In the genomic region with DNA sequence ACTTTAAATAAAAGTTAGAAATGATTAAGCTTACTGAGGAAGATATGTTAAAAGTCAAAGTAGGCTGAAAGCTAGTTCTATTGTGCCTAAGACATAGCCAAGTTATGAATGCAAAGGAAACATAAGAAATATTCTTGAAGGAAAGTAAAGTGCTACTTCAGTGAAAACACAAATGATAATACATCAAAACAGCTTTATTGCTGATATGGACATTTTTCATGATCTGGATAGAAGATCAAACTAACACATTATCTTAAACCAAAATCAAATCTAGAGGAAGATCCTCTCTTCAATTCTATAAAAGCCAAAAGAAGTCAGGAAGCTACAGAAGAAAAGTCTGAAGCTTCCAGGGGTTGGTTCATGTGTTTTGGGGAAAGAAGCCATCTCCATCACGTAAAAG, we compare ENCODE assay signal across 30 cellular contexts.
"Had no signal": no experiment of that assay in that cellular context is flagged by ENCODE, and none has a peak within 500 bp of the region (broad histone marks: within the 10 kb centered on the region; RNA-seq: fewer than 3 reads in every experiment).

No MANE protein-coding gene starts in this region.

- ATAC-seq: left colon; left lung; lower lobe of right lung; natural killer cell; sciatic nerve; stimulated activated naive B cell treated with anti-CD40 and anti-IgM and Interleukin-4, amounts not matched to agents 10 μg/mL and 1 μg/mL and 100 μg/mL, for 72 hours; upper lobe of right lung had no signal

- DNase-seq: hypothalamus; immature natural killer cell; kidney; left colon; left lung; lower lobe of right lung; mammary epithelial cell; mesenchymal stem cell; naive B cell; natural killer cell; nephron progenitor cell; occipital lobe; stimulated activated CD4-positive, alpha-beta T cell treated with anti-CD3 and anti-CD28 coated beads, Interleukin-12 subunit alpha, Interleukin-12 subunit beta, amount 100 ng/mL, for 4 hours; stimulated activated CD4-positive, alpha-beta T cell treated with anti-CD3 and anti-CD28 coated beads, Interleukin-15, amount 100 ng/mL, for 24 hours; stimulated activated CD4-positive, alpha-beta T cell treated with anti-CD3 and anti-CD28 coated beads, Interleukin-2, amount 100 ng/mL, for 24 hours; stimulated activated CD4-positive, alpha-beta T cell treated with anti-CD3 and anti-CD28 coated beads, Interleukin-4, amount 100 ng/mL, for 1 hour; stimulated activated naive B cell treated with anti-CD40 and anti-IgM and Interleukin-4, amounts not matched to agents 10 μg/mL and 1 μg/mL and 100 μg/mL, for 72 hours; tibial artery; trophoblast cell; upper lobe of right lung had no signal

- H3K4me1 ChIP-seq: left lung, lower lobe of right lung, neural progenitor cell, parathyroid adenoma, right atrium auricular region, suprapubic skin, tibial artery, upper lobe of right lung had no signal

- H3K27ac ChIP-seq: left lung, lower lobe of right lung, neural progenitor cell, neutrophil, parathyroid adenoma, right atrium auricular region, skin epidermis, suprapubic skin, thoracic aorta, tibial artery, upper lobe of right lung had no signal

- H3K27me3 Mint-ChIP-seq: naive B cell; stimulated activated naive B cell treated with anti-CD40 and anti-IgM and Interleukin-4, amounts not matched to agents 10 μg/mL and 1 μg/mL and 100 μg/mL, for 72 hours; stimulated activated naive CD8-positive, alpha-beta T cell treated with anti-CD3 and anti-CD28 coated beads, Interleukin-15, Interleukin-2, amounts not matched to agents 100 ng/mL and 50 ng/mL, for 24 hours had no signal

- H3K27me3 ChIP-seq: left lung, neural progenitor cell, neutrophil, right atrium auricular region, suprapubic skin, tibial artery, upper lobe of right lung had no signal

- H3K36me3 Mint-ChIP-seq: immature natural killer cell; mesothelial cell of epicardium; naive B cell; neural progenitor cell; stimulated activated naive B cell treated with anti-CD40 and anti-IgM and Interleukin-4, amounts not matched to agents 10 μg/mL and 1 μg/mL and 100 μg/mL, for 72 hours had no signal

- H3K27ac Mint-ChIP-seq: immature natural killer cell; mesothelial cell of epicardium; naive B cell; natural killer cell; nephron progenitor cell; neural progenitor cell; stimulated activated naive B cell treated with anti-CD40 and anti-IgM and Interleukin-4, amounts not matched to agents 10 μg/mL and 1 μg/mL and 100 μg/mL, for 72 hours; stimulated activated naive CD8-positive, alpha-beta T cell treated with anti-CD3 and anti-CD28 coated beads, Interleukin-15, Interleukin-2, amounts not matched to agents 100 ng/mL and 50 ng/mL, for 24 hours had no signal

- H3K36me3 ChIP-seq: left lung, lower lobe of right lung, neural progenitor cell, neutrophil, right atrium auricular region, suprapubic skin, thoracic aorta, tibial artery, upper lobe of right lung had no signal

- H2AFZ ChIP-seq: neural progenitor cell, parathyroid adenoma had no signal

- H3K9ac ChIP-seq: neural progenitor cell, parathyroid adenoma had no signal

- H3K4me1 Mint-ChIP-seq: immature natural killer cell, mesothelial cell of epicardium, natural killer cell, nephron progenitor cell, neural progenitor cell had no signal

- H3K9me3 Mint-ChIP-seq: naive B cell; nephron progenitor cell; neural progenitor cell; stimulated activated naive B cell treated with anti-CD40 and anti-IgM and Interleukin-4, amounts not matched to agents 10 μg/mL and 1 μg/mL and 100 μg/mL, for 72 hours had no signal

- H3K4me2 ChIP-seq: neural progenitor cell had no signal

- H3K4me3 ChIP-seq: left lung, lower lobe of right lung, neural progenitor cell, right atrium auricular region, skin epidermis, suprapubic skin, thoracic aorta, tibial artery, upper lobe of right lung had no signal

- H3K79me2 ChIP-seq: parathyroid adenoma had no signal

- H3K4me3 Mint-ChIP-seq: immature natural killer cell; mesothelial cell of epicardium; naive B cell; natural killer cell; nephron progenitor cell; neural progenitor cell; stimulated activated naive B cell treated with anti-CD40 and anti-IgM and Interleukin-4, amounts not matched to agents 10 μg/mL and 1 μg/mL and 100 μg/mL, for 72 hours; stimulated activated naive CD8-positive, alpha-beta T cell treated with anti-CD3 and anti-CD28 coated beads, Interleukin-15, Interleukin-2, amounts not matched to agents 100 ng/mL and 50 ng/mL, for 24 hours had no signal

- H3K9me3 ChIP-seq: left lung, lower lobe of right lung, neutrophil, suprapubic skin, thoracic aorta, tibial artery, upper lobe of right lung had no signal
